Comparison of ENCODE assay signal across 26 cellular contexts in the genomic region with DNA sequence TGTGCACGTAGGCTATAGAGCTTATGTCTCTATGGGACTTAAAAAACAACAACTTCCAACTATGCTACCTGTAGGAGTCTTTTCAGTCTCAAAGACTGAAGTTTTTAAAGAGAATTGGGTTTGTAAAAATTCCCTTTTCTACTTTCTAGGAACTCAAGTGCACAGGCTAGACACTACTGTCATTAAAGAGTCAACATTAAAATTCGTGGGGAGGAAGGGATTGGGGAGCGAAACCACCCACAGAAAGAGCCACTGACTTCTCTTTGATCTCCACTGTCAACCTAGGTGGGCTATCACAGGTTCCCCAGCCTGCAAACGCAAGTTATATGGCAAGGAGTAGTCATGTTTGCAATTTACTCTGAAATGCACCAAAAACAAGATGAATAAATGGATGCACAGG. TPM values are rescaled to one million over a fixed set of nuclear protein-coding genes. Genes with fewer than 3 reads are reported as not detected.
"Had no signal": no experiment of that assay in that cellular context is flagged by ENCODE, and none has a peak within 500 bp of the region (broad histone marks: within the 10 kb centered on the region; RNA-seq: fewer than 3 reads in every experiment).

No MANE protein-coding gene starts in this region.

- DNase-seq: activated CD4-positive, alpha-beta memory T cell treated with anti-CD3 and anti-CD28 coated beads for 36 hours; activated CD4-positive, alpha-beta T cell treated with anti-CD3 and anti-CD28 coated beads for 36 hours; activated CD4-positive, alpha-beta T cell treated with anti-CD3 and anti-CD28 coated beads, Interleukin-2, amount 10 ng/mL, durations not matched to agents 24 days and 14 days; activated CD4-positive, CD25-positive, alpha-beta regulatory T cell; activated CD4-positive, CD25-positive, alpha-beta regulatory T cell treated with anti-CD3 and anti-CD28 coated beads, Interleukin-2, amount 50 U/mL, for 72 hours; activated CD8-positive, alpha-beta memory T cell treated with anti-CD3 and anti-CD28 coated beads for 24 hours; activated effector memory CD4-positive, alpha-beta T cell treated with Interleukin-2 at 50 U/mL for 16 hours; activated gamma-delta T cell treated with Interleukin-2 at 50 U/mL for 16 hours; activated naive CD4-positive, alpha-beta T cell treated with anti-CD3 and anti-CD28 coated beads, Interleukin-2, amount 50 U/mL, for 16 hours; activated naive CD4-positive, alpha-beta T cell treated with Interleukin-2 at 50 U/mL for 16 hours; activated T-cell treated with anti-CD3 and anti-CD28 coated beads, Interleukin-2, amount 50 U/mL, for 1 hour; brain microvascular endothelial cell; dorsolateral prefrontal cortex; effector memory CD4-positive, alpha-beta T cell; endodermal cell; foreskin fibroblast; head of caudate nucleus; T-helper 1 cell; T-helper 2 cell had no signal

- H3K27ac ChIP-seq: brain microvascular endothelial cell, coronary artery, dorsolateral prefrontal cortex had no signal

- H3K4me1 Mint-ChIP-seq: central memory CD8-positive, alpha-beta T cell had no signal

- H3K4me3 ChIP-seq: coronary artery, dorsolateral prefrontal cortex had no signal

- H3K27ac Mint-ChIP-seq: activated CD4-positive, alpha-beta memory T cell treated with anti-CD3 and anti-CD28 coated beads for 36 hours; activated CD4-positive, alpha-beta T cell treated with anti-CD3 and anti-CD28 coated beads for 36 hours; activated CD4-positive, alpha-beta T cell treated with anti-CD3 and anti-CD28 coated beads, Interleukin-2, amount 10 ng/mL, durations not matched to agents 24 days and 14 days; activated naive CD8-positive, alpha-beta T cell; dendritic cell treated with granulocyte-macrophage colony-stimulating factor and Interleukin-4, amounts not matched to agents 40 ng/mL and 50 ng/mL, for 4 days; endodermal cell had no signal

- H3K27me3 ChIP-seq: brain microvascular endothelial cell had no signal

- ATAC-seq: activated CD4-positive, alpha-beta T cell treated with anti-CD3 and anti-CD28 coated beads for 36 hours; esophagus mucosa had no signal

- H3K9me3 Mint-ChIP-seq: central memory CD8-positive, alpha-beta T cell; dendritic cell treated with granulocyte-macrophage colony-stimulating factor and Interleukin-4, amounts not matched to agents 40 ng/mL and 50 ng/mL, for 4 days; endodermal cell had no signal

- H3K36me3 ChIP-seq: brain microvascular endothelial cell had no signal

- H3K36me3 Mint-ChIP-seq: activated CD4-positive, alpha-beta memory T cell treated with anti-CD3 and anti-CD28 coated beads for 36 hours had no signal

- H3K4me3 Mint-ChIP-seq: activated CD4-positive, alpha-beta memory T cell treated with anti-CD3 and anti-CD28 coated beads for 36 hours; activated CD4-positive, alpha-beta T cell treated with anti-CD3 and anti-CD28 coated beads for 36 hours; activated CD4-positive, alpha-beta T cell treated with anti-CD3 and anti-CD28 coated beads, Interleukin-2, amount 10 ng/mL, durations not matched to agents 24 days and 14 days; activated naive CD8-positive, alpha-beta T cell; central memory CD8-positive, alpha-beta T cell; dendritic cell treated with granulocyte-macrophage colony-stimulating factor and Interleukin-4, amounts not matched to agents 40 ng/mL and 50 ng/mL, for 4 days; endodermal cell had no signal

- H3K27me3 Mint-ChIP-seq: activated CD4-positive, alpha-beta memory T cell treated with anti-CD3 and anti-CD28 coated beads for 36 hours; activated naive CD8-positive, alpha-beta T cell had no signal

RNA-seq across cellular contexts. Expression of gene ADTRP, which starts 37.7 kb away (rescaled TPM):
- total RNA-seq: cardiac septum, cerebellum had no signal
